29 cellular contexts compared by ENCODE assay signal in the genomic region with DNA sequence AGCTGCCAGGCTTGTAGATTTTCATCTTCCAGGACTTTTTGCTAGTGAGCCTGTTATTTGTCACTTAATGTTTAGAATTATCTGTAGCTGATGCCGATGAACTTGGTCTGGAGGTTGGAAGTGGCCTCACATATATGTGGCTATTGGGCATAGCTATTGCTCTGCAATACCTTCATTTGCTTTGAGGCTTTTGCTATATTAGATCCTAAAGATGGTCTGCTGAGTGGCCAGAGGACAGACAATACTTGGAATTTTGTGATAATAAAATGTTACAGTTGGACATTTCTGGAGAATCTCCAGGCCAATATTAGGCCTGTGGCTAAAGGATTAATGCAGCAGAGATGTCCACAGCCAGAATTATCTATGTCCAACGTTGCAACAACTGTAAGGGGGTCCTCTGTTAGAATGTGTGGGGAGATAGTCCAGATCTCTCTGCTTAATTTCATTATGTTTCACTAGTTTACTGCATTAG.
"Had no signal": no experiment of that assay in that cellular context is flagged by ENCODE, and none has a peak within 500 bp of the region (broad histone marks: within the 10 kb centered on the region; RNA-seq: fewer than 3 reads in every experiment).

No MANE protein-coding gene starts in this region.

- H3K9me3 ChIP-seq: ascending aorta had no signal

- H3K27ac ChIP-seq: ascending aorta, cardiac muscle cell, VCaP had no signal

- H3K27me3 ChIP-seq: ascending aorta, cardiac muscle cell had no signal

- H3K4me1 ChIP-seq: ascending aorta had no signal

- FAIRE-seq: bronchial epithelial cell, TTC549 had no signal

- H3K36me3 ChIP-seq: ascending aorta, cardiac muscle cell had no signal

- DNase-seq: activated B cell treated with CpG ODN at 0.5 μM for 24 hours; activated CD4-positive, alpha-beta memory T cell treated with anti-CD3 and anti-CD28 coated beads for 36 hours; activated CD4-positive, alpha-beta T cell treated with anti-CD3 and anti-CD28 coated beads for 4 hours; activated CD4-positive, alpha-beta T cell treated with anti-CD3 and anti-CD28 coated beads, Interleukin-2, amount 10 ng/mL, durations not matched to agents 24 days and 14 days; activated CD4-positive, alpha-beta T cell treated with anti-CD3 and anti-CD28 coated beads, Interleukin-2, amount 50 U/mL, for 1 hour; activated CD4-positive, alpha-beta T cell treated with anti-CD3 and anti-CD28 coated beads, Interleukin-2, amount 50 U/mL, for 4 hours; activated CD4-positive, CD25-positive, alpha-beta regulatory T cell treated with anti-CD3 and anti-CD28 coated beads, Interleukin-2, amount 50 U/mL, for 72 hours; activated CD8-positive, alpha-beta memory T cell treated with anti-CD3 and anti-CD28 coated beads, Interleukin-2, amount 50 U/mL, for 4 hours; activated CD8-positive, alpha-beta T cell treated with anti-CD3 and anti-CD28 coated beads for 36 hours; activated effector memory CD4-positive, alpha-beta T cell treated with Interleukin-2 at 50 U/mL for 16 hours; activated gamma-delta T cell; activated naive CD4-positive, alpha-beta T cell treated with anti-CD3 and anti-CD28 coated beads, Interleukin-2, amount 10 ng/mL, durations not matched to agents 7 days and 5 days; activated naive CD4-positive, alpha-beta T cell treated with Interleukin-2 at 50 U/mL for 16 hours; activated naive CD8-positive, alpha-beta T cell treated with anti-CD3 and anti-CD28 coated beads, Interleukin-2, amount 10 ng/mL, durations not matched to agents 7 days and 5 days; activated naive CD8-positive, alpha-beta T cell treated with anti-CD3 and anti-CD28 coated beads, Interleukin-2, amount 50 U/mL, for 24 hours; activated T-cell treated with anti-CD3 and anti-CD28 coated beads for 4 hours; activated T-cell treated with anti-CD3 and anti-CD28 coated beads, Interleukin-2, amount 50 U/mL, for 1 hour; activated T-cell treated with anti-CD3 and anti-CD28 coated beads, Interleukin-2, amount 50 U/mL, for 48 hours; amygdala; anterior cingulate cortex; caudate nucleus; cerebellar nuclear complex; T-helper 2 cell; T-helper 9 cell had no signal

- ATAC-seq: activated CD8-positive, alpha-beta T cell treated with anti-CD3 and anti-CD28 coated beads for 36 hours; activated naive CD8-positive, alpha-beta T cell treated with anti-CD3 and anti-CD28 coated beads, Interleukin-2, amount 50 U/mL, for 24 hours had no signal

- H3K4me3 ChIP-seq: ascending aorta, cardiac muscle cell had no signal
